ENCODE assay signal across 11 cellular contexts in the genomic region with DNA sequence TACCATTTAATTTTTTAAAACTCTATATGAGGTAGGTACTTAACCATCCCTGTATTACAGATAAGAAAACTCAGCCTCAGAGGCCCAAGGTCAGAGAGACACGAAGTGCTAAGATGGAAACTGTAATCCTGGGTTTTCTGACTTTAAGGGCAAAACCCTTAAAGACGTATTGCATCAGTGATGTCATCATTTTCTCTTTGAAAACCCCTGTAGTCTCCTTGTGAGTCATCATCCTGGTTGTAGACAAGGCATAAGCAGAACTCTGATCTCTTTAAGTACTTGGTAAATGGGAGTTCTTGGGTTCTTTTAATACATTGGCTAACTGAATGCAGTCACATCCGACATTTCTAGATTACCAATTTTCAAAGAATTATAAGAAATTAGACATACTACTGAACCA. TPM values are rescaled to one million over a fixed set of nuclear protein-coding genes. Genes with fewer than 3 reads are reported as not detected.
DNase-seq lines count a peak whose midpoint lies in the region; ATAC-seq, FAIRE-seq and TF ChIP-seq lines count a peak whose summit lies in the region.
"Had no signal": no experiment of that assay in that cellular context is flagged by ENCODE, and none has a peak within 500 bp of the region (broad histone marks: within the 10 kb centered on the region; RNA-seq: fewer than 3 reads in every experiment).

No MANE protein-coding gene starts in this region.

- BruUV-seq in HepG2 (replicated peaks; lab: Mats Ljungman, UMichigan): no TSS peak

- H3K27me3 ChIP-seq in HepG2 (ENCODE audit: control insufficient read depth in 1 of 2, insufficient read depth in 2 of 2, low read length in 2 of 2) (no peaks in the 10 kb centered on the region), right lobe of liver (no peaks in the 10 kb centered on the region)
- H3K27me3 ChIP-seq: neutrophil had no signal

- H3K4me1 ChIP-seq in HepG2 (ENCODE audit: insufficient read depth, low read length) (no peaks in the 10 kb centered on the region), right lobe of liver (no peaks in the 10 kb centered on the region)

- POLR2A ChIA-PET in HepG2 (lab: Yijun Ruan, JAX): no interaction called here

- intact Hi-C loops in HepG2 (cut with micrococcal nuclease; ENCODE audit: unreplicated experiment): no loop called here
- intact Hi-C loops in right lobe of liver (cut with DNase I): no loop called here
- intact Hi-C loops in left colon (cut with DNase I, micrococcal nuclease): no loop called here

- no peaks in the 10 kb centered on the region for H3K79me2 ChIP-seq in HepG2 (ENCODE audit: insufficient read depth, low read length)

- no peak for TF ChIP-seq RAD21 in HepG2 (CRISPR knock-in tag; IDR thresholded peaks at IDR 0.05)

- no peaks in the 10 kb centered on the region for H4K20me1 ChIP-seq in HepG2 (ENCODE audit: insufficient read depth, low read length)

- CTCF ChIA-PET in HepG2 (lab: Yijun Ruan, JAX; ENCODE audit: low intra/inter-chr PET ratio, low total read pairs): no interaction called here

- in situ Hi-C loops in HepG2 (cut with HindIII; ENCODE audit: extremely low pct_ligation_motif_present, low pct_unique_long_range_greater_than_20kb): no loop called here

- no peak for ATAC-seq in HepG2
- no peak for ATAC-seq in right lobe of liver
- ATAC-seq in HG02973 (IDR thresholded peaks at IDR 0.05; ENCODE audit: unreplicated experiment): peak; percentile 94
- no peak for ATAC-seq in left colon
- ATAC-seq in left lobe of liver: no peak

- FAIRE-seq in HepG2 (lab: Jason Lieb, UNC) (no peak), urothelium cell line (lab: Jason Lieb, UNC) (no peak)

- no peak overlapping the region for H2AFZ ChIP-seq in HepG2 (ENCODE audit: low read length)

- DNase-seq in HepG2 (ENCODE audit: low spot score) (no peak), right lobe of liver (no peak), SW480 (ENCODE audit: low spot score) (peak; percentile 14), urothelium cell line (ENCODE audit: low spot score) (peak; percentile 13), left colon (no peak), KG1 (lab: John Stamatoyannopoulos, UW) (no peak), left lobe of liver (ENCODE audit: low spot score) (no peak)

- H3K4me3 ChIP-seq in HepG2 (replicated peaks in 1 of 3; ENCODE audit: insufficient read depth in 1 of 3, low read depth in 2 of 3, low read length in 3 of 3) (no peak overlapping the region), right lobe of liver (no peak overlapping the region)

- H3K9ac ChIP-seq in HepG2 (ENCODE audit: insufficient read depth, low read depth, low read length): no peak overlapping the region

- peaks cover 16% of the 10 kb centered on the region; the same call in 1 of the 2 replicates for H3K9me3 ChIP-seq in HepG2 (ENCODE audit: low read length)
- no peaks in the 10 kb centered on the region for H3K9me3 ChIP-seq in right lobe of liver
- H3K9me3 ChIP-seq: neutrophil had no signal

- no peak for TF ChIP-seq EP300 in HepG2 (IDR thresholded peaks at IDR 0.05; ENCODE audit: low read depth in 2 of 2, low read length in 2 of 2)
- TF ChIP-seq EP300 in HepG2 (CRISPR knock-in tag; IDR thresholded peaks at IDR 0.05; ENCODE audit: borderline replicate concordance): no peak

- H3K27ac ChIP-seq in HepG2 (ENCODE audit: extremely low read length, insufficient read depth, low read length): no peak overlapping the region
- H3K27ac ChIP-seq in right lobe of liver: no peak overlapping the region
- H3K27ac ChIP-seq: neutrophil had no signal

- TF ChIP-seq POLR2A in HepG2 (IDR thresholded peaks at IDR 0.05; ENCODE audit: insufficient read depth in 1 of 2, low read depth in 2 of 2, low read length in 2 of 2) (no peak), right lobe of liver (IDR thresholded peaks at IDR 0.05) (no peak)

- WGBS in HepG2 (ENCODE audit: low lambda C conversion rate): 11% methylated on average over 3 of the region's 3 CpGs
- WGBS in right lobe of liver (ENCODE audit: insufficient coverage, low coverage, low lambda C conversion rate, missing lambda C conversion rate): 30% methylated on average over 3 of the region's 3 CpGs

- H3K36me3 ChIP-seq in HepG2 (replicated peaks in 1 of 2; ENCODE audit: control insufficient read depth in 1 of 2, insufficient read depth in 2 of 2, low read length in 2 of 2) (no peaks in the 10 kb centered on the region), right lobe of liver (no peaks in the 10 kb centered on the region)
- H3K36me3 ChIP-seq: neutrophil had no signal

- no peak for TF ChIP-seq CTCF in HepG2 (CRISPR knock-in tag; IDR thresholded peaks at IDR 0.05)
- no peak for TF ChIP-seq CTCF in right lobe of liver (IDR thresholded peaks at IDR 0.05)

- no peak overlapping the region for H3K4me2 ChIP-seq in HepG2 (ENCODE audit: low read depth, low read length)

TF ChIP-seq in HepG2, 621 proteins besides CTCF, POLR2A, EP300 and RAD21:
- TF ChIP-seq ATF7 (IDR thresholded peaks at IDR 0.05) (peak; percentile 70), ATF7 (CRISPR knock-in tag; IDR thresholded peaks at IDR 0.05) (no peak), ZNF30 (CRISPR knock-in tag; IDR thresholded peaks at IDR 0.05) (no peak), CREB1 (IDR thresholded peaks at IDR 0.05) (peak; percentile 78), CREB1 (CRISPR knock-in tag; IDR thresholded peaks at IDR 0.05) (no peak)

RNA-seq across cellular contexts. Expression of gene MDFIC2, which starts 48.5 kb away (rescaled TPM):
- total RNA-seq in HepG2 (2016; rRNA removed; fragmentation: Illumina TruSeq; extraction: Trizol) (not detected in 2 replicates), right lobe of liver (not detected), left colon (not detected), left lobe of liver (not detected)
- not detected in 2 replicates for total RNA-seq in HepG2 (2016; cell fraction: cytosol; rRNA removed; fragmentation: Illumina TruSeq; extraction: Trizol; ENCODE audit: low read depth)
- not detected in 2 replicates for total RNA-seq in HepG2 (2016; cell fraction: insoluble cytoplasmic fraction; rRNA removed; fragmentation: Illumina TruSeq; extraction: Trizol)
- total RNA-seq in HepG2 (2016; cell fraction: membrane; rRNA removed; fragmentation: Illumina TruSeq; extraction: Trizol): not detected in 2 replicates
- not detected in 2 replicates for total RNA-seq in HepG2 (2016; cell fraction: nucleus; rRNA removed; fragmentation: Illumina TruSeq; extraction: Trizol)
- not detected in 2 replicates for polyA plus RNA-seq in HepG2 (2011; rRNA removed)
- not detected in 2 replicates for polyA plus RNA-seq in HepG2 (2011; cell fraction: cytosol; rRNA removed)
- polyA plus RNA-seq in HepG2 (2011; cell fraction: nucleus; rRNA removed): not detected in 2 replicates
- not detected in 2 replicates for polyA plus RNA-seq in HepG2 (2012)
- polyA plus RNA-seq in HepG2 (2016; cell fraction: cytosol; fragmentation: Illumina TruSeq; extraction: Trizol; ENCODE audit: low read depth): not detected in 2 replicates
- not detected in 2 replicates for polyA plus RNA-seq in HepG2 (2016; cell fraction: insoluble cytoplasmic fraction; fragmentation: Illumina TruSeq; extraction: Trizol; ENCODE audit: low read depth)
- not detected in 2 replicates for polyA plus RNA-seq in HepG2 (2016; cell fraction: membrane; fragmentation: Illumina TruSeq; extraction: Trizol; ENCODE audit: low read depth)
- polyA plus RNA-seq in HepG2 (2016; cell fraction: nucleus; fragmentation: Illumina TruSeq; extraction: Trizol; ENCODE audit: insufficient read depth, low read depth): not detected in 2 replicates
- polyA minus RNA-seq in HepG2 (2011; rRNA and poly(A)+ RNA removed; ENCODE audit: low replicate concordance): not detected in 2 replicates
- not detected in 2 replicates for polyA minus RNA-seq in HepG2 (2011; cell fraction: cytosol; rRNA and poly(A)+ RNA removed)
- not detected in 2 replicates for polyA minus RNA-seq in HepG2 (2011; cell fraction: nucleus; rRNA and poly(A)+ RNA removed)
- total RNA-seq: subcutaneous adipose tissue had no signal
- polyA plus RNA-seq: BJ had no signal

Comparison
In these comparisons a context has a peak if more than half of its experiments do, and no peak if none do; other contexts are left out.
1. DNase-seq: peak in SW480 (single experiment) and urothelium cell line (single experiment); none in HepG2 (single experiment), right lobe of liver (0 of 3), left colon (0 of 2), KG1 (single experiment) and left lobe of liver (single experiment).